ENCODE assay signal across 10 cellular contexts in genomic region chr1:222171005-222171404, GRCh38.
A peak's percentile ranks its signal among the peaks of the same experiment; 100 is the strongest.
DNase-seq lines count a peak whose midpoint lies in the region; ATAC-seq and TF ChIP-seq lines count a peak whose summit lies in the region.
"Had no signal": no experiment of that assay in that cellular context is flagged by ENCODE, and none has a peak within 500 bp of the region (broad histone marks: within the 10 kb centered on the region; RNA-seq: fewer than 3 reads in every experiment).

No MANE protein-coding gene starts in this region.

- peaks cover 5% of the 10 kb centered on the region for H3K36me3 Mint-ChIP-seq in CD4-positive, alpha-beta T cell (ENCODE audit: low read depth)
- H3K36me3 Mint-ChIP-seq in osteocyte (ENCODE audit: unreplicated experiment), result peaks cover 2% of the 10 kb centered on the region
- H3K36me3 Mint-ChIP-seq: IgD-negative memory B cell had no signal

- POLR2A ChIA-PET in CD4-positive, alpha-beta T cell (lab: Charles Lee), result no interaction called here
- POLR2A ChIA-PET in Panc1 (lab: Charles Lee), result no interaction called here

- no peaks in the 10 kb centered on the region for H3K27me3 ChIP-seq in CD4-positive, alpha-beta T cell (ENCODE audit: control insufficient read depth, insufficient read depth, low read length)
- no peaks in the 10 kb centered on the region for H3K27me3 ChIP-seq in Panc1 (ENCODE audit: control insufficient read depth, insufficient read depth, low read length)
- H3K27me3 ChIP-seq in HAP-1 (ENCODE audit: low read depth), result no peaks in the 10 kb centered on the region

- CTCF ChIA-PET in CD4-positive, alpha-beta T cell (lab: Charles Lee), result interaction anchor here (0.6 kb wide), 1 partner anchor 562 kb away, joined by 4 read pairs; no protein-coding TSS in a partner anchor
- CTCF ChIA-PET in Panc1 (lab: Charles Lee), result interaction anchor here (0.6 kb wide), 2 partner anchors 481 to 513 kb away, joined by 3 to 13 read pairs; no protein-coding TSS in a partner anchor

- H3K27ac Mint-ChIP-seq in CD4-positive, alpha-beta T cell, result no peak overlapping the region
- H3K27ac Mint-ChIP-seq in osteocyte (ENCODE audit: unreplicated experiment), result no peak overlapping the region
- H3K27ac Mint-ChIP-seq: IgD-negative memory B cell had no signal

- H3K36me3 ChIP-seq in Panc1 (ENCODE audit: control insufficient read depth, insufficient read depth, low read length) (no peaks in the 10 kb centered on the region), HAP-1 (replicated peaks) (no peaks in the 10 kb centered on the region)

- H3K4me1 ChIP-seq in Panc1 (ENCODE audit: control insufficient read depth, insufficient read depth, low read length) (no peaks in the 10 kb centered on the region), HAP-1 (no peaks in the 10 kb centered on the region)

- ATAC-seq in CD4-positive, alpha-beta T cell (ENCODE audit: poor library complexity), result no peak
- ATAC-seq in GM19043 (IDR thresholded peaks at IDR 0.05; ENCODE audit: low read depth, unreplicated experiment) (peak; percentile 47), HG03469 (IDR thresholded peaks at IDR 0.05; ENCODE audit: unreplicated experiment) (peak; percentile 56), Panc1 (peak; percentile 70)

- DNase-seq in CD4-positive, alpha-beta T cell, result no peak
- peak; percentile 10 for DNase-seq in Panc1 (ENCODE audit: low read depth, low spot score)
- DNase-seq in epithelial cell of esophagus (ENCODE audit: low read depth), result peak; percentile 65
- no peak for DNase-seq in osteocyte (ENCODE audit: extremely low spot score, unreplicated experiment)
- DNase-seq in NCI-H1930 (lab: John Stamatoyannopoulos, UW), result no peak
- no peak for DNase-seq in HAP-1 (ENCODE audit: low spot score in 2 of 2)
- DNase-seq: left cardiac atrium had no signal

- no peaks in the 10 kb centered on the region for H3K4me1 Mint-ChIP-seq in CD4-positive, alpha-beta T cell (ENCODE audit: low read depth)
- H3K4me1 Mint-ChIP-seq in osteocyte (ENCODE audit: unreplicated experiment), result no peaks in the 10 kb centered on the region
- H3K4me1 Mint-ChIP-seq: IgD-negative memory B cell had no signal

- H3K4me3 Mint-ChIP-seq in CD4-positive, alpha-beta T cell, result no peak overlapping the region
- no peak overlapping the region for H3K4me3 Mint-ChIP-seq in osteocyte (ENCODE audit: unreplicated experiment)
- H3K4me3 Mint-ChIP-seq: IgD-negative memory B cell had no signal

- H3K9me3 ChIP-seq in CD4-positive, alpha-beta T cell (ENCODE audit: control insufficient read depth, low read length), result peaks cover 17% of the 10 kb centered on the region
- peaks cover 3% of the 10 kb centered on the region; the same call in 1 of the 2 replicates for H3K9me3 ChIP-seq in Panc1 (ENCODE audit: control insufficient read depth, insufficient read depth, low read depth, low read length)
- H3K9me3 ChIP-seq in HAP-1, result no peaks in the 10 kb centered on the region

- peaks cover 17% of the 10 kb centered on the region for H3K9me3 Mint-ChIP-seq in CD4-positive, alpha-beta T cell
- H3K9me3 Mint-ChIP-seq in osteocyte (ENCODE audit: unreplicated experiment), result peaks cover 39% of the 10 kb centered on the region

- no TSS peak for BruUV-seq in Panc1 (replicated peaks; lab: Mats Ljungman, UMichigan)

- intact Hi-C loops in CD4-positive, alpha-beta T cell (cut with DNase I, micrococcal nuclease), result no loop called here
- intact Hi-C loops in Panc1 (cut with micrococcal nuclease; ENCODE audit: unreplicated experiment), result no loop called here

- H3K27ac ChIP-seq in CD4-positive, alpha-beta T cell (ENCODE audit: low read depth, low read length), result no peak overlapping the region
- no peak overlapping the region for H3K27ac ChIP-seq in Panc1 (ENCODE audit: low read length)

- H3K4me3 ChIP-seq in Panc1 (ENCODE audit: low read depth in 2 of 2, low read length in 2 of 2) (no peak overlapping the region), epithelial cell of esophagus (ENCODE audit: low read length) (no peak overlapping the region), HAP-1 (no peak overlapping the region)

- peak; percentile 12 for TF ChIP-seq CTCF in CD4-positive, alpha-beta T cell (IDR thresholded peaks at IDR 0.05)
- peak; percentile 62 for TF ChIP-seq CTCF in Panc1 (IDR thresholded peaks at IDR 0.05)
- peak; percentile 69 for TF ChIP-seq CTCF in epithelial cell of esophagus (IDR thresholded peaks at IDR 0.05; ENCODE audit: insufficient read depth, low read depth, low read length, missing control alignments)
- TF ChIP-seq CTCF in osteocyte (IDR thresholded peaks at IDR 0.05), result peak; percentile 50

- peaks cover 4% of the 10 kb centered on the region for H3K27me3 Mint-ChIP-seq in CD4-positive, alpha-beta T cell
- H3K27me3 Mint-ChIP-seq in osteocyte (ENCODE audit: unreplicated experiment), result no peaks in the 10 kb centered on the region

- in situ Hi-C loops in Panc1 (cut with HindIII; ENCODE audit: low pct_unique_long_range_greater_than_20kb, low sequenced_read_pairs) (no loop called here), HAP-1 (cut with MboI; ENCODE audit: low sequenced_read_pairs) (no loop called here)

Comparison
In these comparisons a context has a peak if more than half of its experiments do, and no peak if none do; other contexts are left out.
1. DNase-seq: peak in Panc1 (single experiment) and epithelial cell of esophagus (single experiment); none in CD4-positive, alpha-beta T cell (0 of 10), osteocyte (single experiment), NCI-H1930 (0 of 2) and HAP-1 (0 of 2).
2. CTCF ChIP-seq: peak in every context shown above with its lines; median percentile 69 in epithelial cell of esophagus; 62 in Panc1; 50 in osteocyte; 12 in CD4-positive, alpha-beta T cell.